8 cellular contexts compared by ENCODE assay signal in the genomic region with DNA sequence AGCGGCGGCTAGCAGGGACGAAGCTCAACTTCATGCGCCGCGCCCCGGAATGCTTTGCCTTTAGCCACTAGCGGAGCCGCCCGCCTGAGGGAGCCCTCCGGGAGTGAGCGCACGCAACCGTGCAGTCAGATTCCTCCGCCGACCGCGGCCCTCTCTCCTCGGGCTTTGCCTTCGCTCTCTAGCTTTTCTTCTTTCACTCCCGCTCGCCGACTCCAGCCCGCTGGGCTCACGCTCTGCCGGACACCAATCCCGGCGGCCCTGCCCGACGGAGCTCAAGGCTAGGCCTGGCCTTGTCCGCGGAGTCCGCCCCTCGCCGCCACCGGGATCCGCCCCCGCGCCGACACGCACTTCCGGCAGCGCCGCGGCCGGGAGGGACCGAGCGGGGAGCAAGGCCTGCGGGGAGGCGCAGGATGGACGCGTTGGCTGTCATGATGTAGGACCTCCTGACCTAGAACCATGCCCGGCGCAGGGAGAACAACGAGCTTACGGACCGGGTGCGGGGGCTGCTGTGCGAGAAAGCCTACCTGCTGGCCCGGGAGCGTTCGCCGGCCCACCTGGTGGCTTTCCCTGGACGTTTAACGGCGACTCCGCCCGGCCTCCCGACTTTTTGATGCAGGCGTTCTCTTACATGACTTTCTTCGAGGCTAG. TPM values are rescaled to one million over a fixed set of nuclear protein-coding genes. Genes with fewer than 3 reads are reported as not detected.
DNase-seq lines count a peak whose midpoint lies in the region; ATAC-seq and TF ChIP-seq lines count a peak whose summit lies in the region.

No MANE protein-coding gene starts in this region.

- H3K27me3 ChIP-seq in left ventricle myocardium inferior (ENCODE audit: low read depth) (no peaks in the 10 kb centered on the region), upper lobe of right lung (no peaks in the 10 kb centered on the region)

- intact Hi-C loops in left ventricle myocardium inferior (cut with micrococcal nuclease): loop anchor here (5.0 kb wide), 1 partner anchor 59 kb away; a partner anchor contains a TSS
- intact Hi-C loops in upper lobe of right lung (cut with DNase I): no loop called here

- DNase-seq in HEK293T (ENCODE audit: extremely low spot score): peak; percentile 8
- peak; percentile 85 for DNase-seq in NAMALWA (ENCODE audit: low spot score)
- DNase-seq in T follicular helper cell (ENCODE audit: low read depth): peak; percentile 73
- DNase-seq in amniotic epithelial cell (ENCODE audit: low read depth): peak; percentile 89
- DNase-seq in left ventricle myocardium inferior: peak; percentile 89
- peak; percentile 70 for DNase-seq in progenitor cell of endocrine pancreas (ENCODE audit: low spot score, unreplicated experiment)
- DNase-seq in upper lobe of right lung: peak; percentile 95

- H3K36me3 ChIP-seq in left ventricle myocardium inferior (peaks cover 27% of the 10 kb centered on the region), upper lobe of right lung (peaks cover 27% of the 10 kb centered on the region)

- H3K27me3 Mint-ChIP-seq in progenitor cell of endocrine pancreas: no peaks in the 10 kb centered on the region

- peaks cover 24% of the 10 kb centered on the region for H3K4me1 Mint-ChIP-seq in progenitor cell of endocrine pancreas (ENCODE audit: low read depth)

- CTCF ChIA-PET in HEK293T (lab: Yijun Ruan, JAX): no interaction called here

- H3K4me3 ChIP-seq in left ventricle myocardium inferior (peak overlapping the region; percentile 80), upper lobe of right lung (peak overlapping the region; percentile 67)

- H3K9me3 Mint-ChIP-seq in progenitor cell of endocrine pancreas (ENCODE audit: low read depth): no peaks in the 10 kb centered on the region

- peaks cover 7% of the 10 kb centered on the region for H3K36me3 Mint-ChIP-seq in progenitor cell of endocrine pancreas (ENCODE audit: insufficient read depth)

- H3K4me1 ChIP-seq in left ventricle myocardium inferior (peaks cover 62% of the 10 kb centered on the region), upper lobe of right lung (peaks cover 22% of the 10 kb centered on the region)

- POLR2A ChIA-PET in HEK293T (lab: Yijun Ruan, JAX): no interaction called here

- no peaks in the 10 kb centered on the region for H3K9me3 ChIP-seq in left ventricle myocardium inferior (replicated peaks)
- H3K9me3 ChIP-seq in upper lobe of right lung: no peaks in the 10 kb centered on the region

- peak; percentile 99 for ATAC-seq in upper lobe of right lung

- TF ChIP-seq CTCF in left ventricle myocardium inferior (IDR thresholded peaks at IDR 0.05; ENCODE audit: borderline replicate concordance): peak; percentile 67
- TF ChIP-seq CTCF in progenitor cell of endocrine pancreas (IDR thresholded peaks at IDR 0.05; ENCODE audit: unreplicated experiment): peak; percentile 31
- peak; percentile 38 for TF ChIP-seq CTCF in upper lobe of right lung (IDR thresholded peaks at IDR 0.05)

- TF ChIP-seq POLR2A in GM10847 (IDR thresholded peaks at IDR 0.05; ENCODE audit: extremely low read depth, insufficient read length): peak; percentile 86

- peak overlapping the region; percentile 96 for H3K4me3 Mint-ChIP-seq in progenitor cell of endocrine pancreas (ENCODE audit: low read depth)

- peak overlapping the region; percentile 99 for H3K27ac Mint-ChIP-seq in progenitor cell of endocrine pancreas

- H3K27ac ChIP-seq in left ventricle myocardium inferior (replicated peaks) (peak overlapping the region; percentile 99), upper lobe of right lung (peak overlapping the region; percentile 99)

TF ChIP-seq in HEK293T, 16 proteins besides CTCF, POLR2A, EP300 and RAD21:
- TF ChIP-seq SUZ12 (IDR thresholded peaks at IDR 0.05): no peak
- no peak for TF ChIP-seq ZNF384 (IDR thresholded peaks at IDR 0.05)
- TF ChIP-seq CTBP1 (IDR thresholded peaks at IDR 0.05; ENCODE audit: borderline replicate concordance): no peak
- no peak for TF ChIP-seq BHLHE40 (IDR thresholded peaks at IDR 0.05; ENCODE audit: borderline replicate concordance)
- TF ChIP-seq TARDBP (IDR thresholded peaks at IDR 0.05): no peak
- no peak for TF ChIP-seq SP1 (IDR thresholded peaks at IDR 0.05)
- TF ChIP-seq FOXM1 (IDR thresholded peaks at IDR 0.05; ENCODE audit: borderline replicate concordance): no peak
- no peak for TF ChIP-seq FOXK2 (IDR thresholded peaks at IDR 0.05)
TF ChIP-seq in HEK293T: peak in this region for 0.

RNA-seq across cellular contexts. Expression of a gene that starts 40.8 kb away (rescaled TPM):
- total RNA-seq in left ventricle myocardium inferior (not detected), progenitor cell of endocrine pancreas (not detected in 2 replicates), upper lobe of right lung (not detected)

RNA-seq across cellular contexts. Expression of a gene that starts 57.7 kb away (rescaled TPM):
- total RNA-seq in left ventricle myocardium inferior (9.0 TPM), progenitor cell of endocrine pancreas (14.8 and 16.7 TPM in 2 replicates), upper lobe of right lung (13.4 TPM)

Comparison
In these comparisons a context has a peak if more than half of its experiments do, and no peak if none do; other contexts are left out.
1. Peak in every context shown above with its lines: DNase-seq, ATAC-seq, H3K4me3 ChIP-seq and H3K27ac ChIP-seq.
2. DNase-seq: peak in every context shown above with its lines; median percentile 95 in upper lobe of right lung; 89 in amniotic epithelial cell; 89 in left ventricle myocardium inferior; 85 in NAMALWA; 73 in T follicular helper cell; 70 in progenitor cell of endocrine pancreas; 8 in HEK293T.